1 cellular context compared by ENCODE assay signal in genomic region chr10:101772017-101772894, GRCh38.
TF ChIP-seq lines count a peak whose summit lies in the region.

No MANE protein-coding gene starts in this region.

TF ChIP-seq in H1, 55 proteins besides CTCF, POLR2A, EP300 and RAD21:
- no peak for TF ChIP-seq RXRA (IDR thresholded peaks at IDR 0.05; ENCODE audit: insufficient read depth, low read depth, low read length)
- TF ChIP-seq BCL11A (IDR thresholded peaks at IDR 0.05; ENCODE audit: low read depth in 2 of 2, low read length in 2 of 2), result no peak
- TF ChIP-seq ASH2L (IDR thresholded peaks at IDR 0.05; ENCODE audit: low read length), result peak; percentile 0
